ENCODE assay signal across 8 cellular contexts in the genomic region with DNA sequence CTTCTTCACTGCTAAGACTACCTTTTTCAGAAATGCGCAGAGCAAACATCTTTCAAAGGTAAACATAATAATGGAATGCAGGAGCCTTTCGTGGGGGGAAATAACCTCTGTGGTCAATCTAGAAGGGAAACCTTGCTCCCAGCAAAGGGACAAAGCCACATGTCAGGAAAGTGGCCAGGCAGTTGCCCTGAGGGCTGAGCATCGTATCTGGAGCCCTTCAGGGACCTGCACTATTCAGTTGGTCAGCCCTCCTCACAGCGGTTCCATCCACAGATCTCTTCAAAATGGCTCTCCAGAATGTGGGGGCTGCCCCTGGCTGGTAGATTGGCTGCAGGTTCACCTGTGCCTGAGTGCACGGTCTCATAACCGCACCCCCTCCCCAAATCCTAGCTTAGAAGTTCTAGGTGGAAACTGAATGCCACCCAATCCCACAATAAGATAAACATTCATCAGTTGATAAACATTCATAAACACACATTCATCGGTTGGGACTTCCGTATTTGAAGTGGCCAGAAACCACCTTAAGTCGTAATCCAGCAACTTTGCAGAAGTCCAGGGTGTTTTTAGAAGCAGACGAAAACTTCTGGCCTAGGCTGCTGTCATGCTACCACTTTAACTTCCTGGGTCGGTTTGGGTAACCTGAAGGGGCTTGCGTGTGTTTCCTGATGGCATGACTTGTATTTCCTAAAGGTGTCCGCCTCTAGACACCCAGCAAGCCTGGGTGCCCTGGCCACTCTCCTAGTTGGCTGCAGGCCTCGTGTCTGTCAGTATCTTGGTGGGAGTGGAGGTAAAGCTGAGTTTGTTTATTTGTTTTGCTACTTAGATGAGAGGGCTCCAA. TPM values are rescaled to one million over a fixed set of nuclear protein-coding genes. Genes with fewer than 3 reads are reported as not detected.
DNase-seq lines count a peak whose midpoint lies in the region; ATAC-seq and TF ChIP-seq lines count a peak whose summit lies in the region.

No MANE protein-coding gene starts in this region.

- H3K9me3 Mint-ChIP-seq in naive thymus-derived CD8-positive, alpha-beta T cell, result no peaks in the 10 kb centered on the region

- H3K27ac Mint-ChIP-seq in naive thymus-derived CD8-positive, alpha-beta T cell, result peak overlapping the region; percentile 88 to 98 (median 94)

- H3K27ac ChIP-seq in dorsolateral prefrontal cortex, result peak overlapping the region in 57 of 59 donors; percentile 13 to 91 (median 77)

- POLR2A ChIA-PET in naive thymus-derived CD8-positive, alpha-beta T cell (lab: Charles Lee), result interaction anchor here (0.6 to 22.9 kb wide), 8 partner anchors 12 to 351 kb away, joined by 3 to 825 read pairs (median 4); no protein-coding TSS in a partner anchor

- DNase-seq in activated naive CD4-positive, alpha-beta T cell treated with Interleukin-2 at 50 U/mL for 16 hours, result peak; percentile 40
- no peak for DNase-seq in activated naive CD4-positive, alpha-beta T cell treated with anti-CD3 and anti-CD28 coated beads, Interleukin-2, amount 50 U/mL, for 16 hours
- no peak for DNase-seq in dorsolateral prefrontal cortex
- peak in 5 of 10 donors; percentile 33 to 56 (median 42) for DNase-seq in naive thymus-derived CD8-positive, alpha-beta T cell

- H3K4me3 ChIP-seq in dorsolateral prefrontal cortex, result peak overlapping the region; percentile 45 to 95 (median 69)

- H3K4me3 Mint-ChIP-seq in naive thymus-derived CD8-positive, alpha-beta T cell, result peak overlapping the region; percentile 92 to 99 (median 98)

- H3K27me3 ChIP-seq in dorsolateral prefrontal cortex, result no peaks in the 10 kb centered on the region

- peaks cover 29 to 78% (median 75%) of the 10 kb centered on the region in 4 donors for H3K4me1 Mint-ChIP-seq in naive thymus-derived CD8-positive, alpha-beta T cell

- intact Hi-C loops in dorsolateral prefrontal cortex (cut with DNase I), result loop anchor here in 1 of 2 donors (5.0 kb wide), 1 partner anchor 56 kb away; no protein-coding TSS in a partner anchor

- TF ChIP-seq CTCF in dorsolateral prefrontal cortex (IDR thresholded peaks at IDR 0.05 in 54 of 56, conservative IDR thresholded peaks at IDR 0.05 in 2 of 56; ENCODE audit: low read depth in 1 of 56, partially characterized antibody in 56 of 56), result no peak

- H3K27me3 Mint-ChIP-seq in naive thymus-derived CD8-positive, alpha-beta T cell, result no peaks in the 10 kb centered on the region

- peak; percentile 38; the same call in 1 of the 2 replicates for TF ChIP-seq POLR2A in Raji (IDR thresholded peaks at IDR 0.05; ENCODE audit: insufficient read depth, low read depth, low read length)

- peak in 1 of 2 donors; percentile 8 for ATAC-seq in naive thymus-derived CD8-positive, alpha-beta T cell
- ATAC-seq in HG03045 (IDR thresholded peaks at IDR 0.05; ENCODE audit: unreplicated experiment), result no peak
- ATAC-seq in HG03565 (IDR thresholded peaks at IDR 0.05; ENCODE audit: unreplicated experiment), result no peak
- ATAC-seq in GM21360 (IDR thresholded peaks at IDR 0.05; ENCODE audit: unreplicated experiment), result no peak

- peaks cover 8 to 25% (median 10%) of the 10 kb centered on the region in 3 donors for H3K36me3 Mint-ChIP-seq in naive thymus-derived CD8-positive, alpha-beta T cell

RNA-seq across cellular contexts. Expression of a gene that starts 50.5 kb away (rescaled TPM):
- 10 to 100 TPM in 118 of 120 experiments, 1 to 10 TPM in 2; 7.5 to 31.8 (median 17.5) TPM for total RNA-seq in dorsolateral prefrontal cortex
- 100 to 1,000 TPM; 224 to 229 TPM for total RNA-seq in naive thymus-derived CD8-positive, alpha-beta T cell
- 100 to 1,000 TPM; 233 to 358 (median 291) TPM for polyA plus RNA-seq in naive thymus-derived CD8-positive, alpha-beta T cell

RNA-seq across cellular contexts. Expression of a gene that starts 54.4 kb away (rescaled TPM):
- 10 to 100 TPM; 19.2 to 56.2 (median 35.0) TPM for total RNA-seq in dorsolateral prefrontal cortex
- 10 to 100 TPM; 61.7 to 62.4 TPM for total RNA-seq in naive thymus-derived CD8-positive, alpha-beta T cell
- 10 to 100 TPM; 38.9 to 46.0 (median 39.1) TPM for polyA plus RNA-seq in naive thymus-derived CD8-positive, alpha-beta T cell

Comparison
In these comparisons a context has a peak if more than half of its experiments do, and no peak if none do; other contexts are left out.
1. RNA of a gene that starts 50.5 kb away (total RNA-seq): 224 to 229 TPM in naive thymus-derived CD8-positive, alpha-beta T cell; 7.5 to 31.8 TPM in dorsolateral prefrontal cortex; every median in the first group is over 4 times any median in the second.